In the genomic region with DNA sequence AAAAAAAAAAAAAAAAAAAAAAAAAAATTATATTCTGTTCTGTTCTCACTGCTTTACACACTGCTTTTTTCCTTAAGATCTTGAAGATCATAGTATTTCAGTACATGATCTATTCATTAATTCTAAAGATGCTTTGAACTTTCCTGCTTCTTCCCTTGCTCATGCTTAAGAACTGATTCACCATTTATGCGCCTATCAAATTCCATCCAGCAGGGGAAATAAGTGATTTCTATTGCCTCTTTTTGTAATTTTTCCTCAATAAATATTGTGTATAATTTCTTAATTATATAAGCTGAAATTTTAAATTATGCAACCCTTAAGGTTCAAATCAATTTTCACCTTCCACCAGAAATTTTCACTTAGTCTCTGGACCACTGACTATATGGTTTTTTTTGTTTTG, we compare ENCODE assay signal across 15 cellular contexts. TPM values are rescaled to one million over a fixed set of nuclear protein-coding genes. Genes with fewer than 3 reads are reported as not detected.
DNase-seq lines count a peak whose midpoint lies in the region; ATAC-seq and TF ChIP-seq lines count a peak whose summit lies in the region.
"Had no signal": no experiment of that assay in that cellular context is flagged by ENCODE, and none has a peak within 500 bp of the region (broad histone marks: within the 10 kb centered on the region; RNA-seq: fewer than 3 reads in every experiment).

No MANE protein-coding gene starts in this region.

- H3K79me2 ChIP-seq in PC-3 (ENCODE audit: low read length): peaks cover 58% of the 10 kb centered on the region

- H3K36me3 Mint-ChIP-seq in Caco-2 (ENCODE audit: insufficient read depth, unreplicated experiment): peaks cover 5% of the 10 kb centered on the region
- H3K36me3 Mint-ChIP-seq in endothelial cell (ENCODE audit: low read depth, unreplicated experiment): peaks cover 3% of the 10 kb centered on the region
- H3K36me3 Mint-ChIP-seq in natural killer cell: peaks cover 13% of the 10 kb centered on the region
- peaks cover 39% of the 10 kb centered on the region for H3K36me3 Mint-ChIP-seq in activated CD4-positive, alpha-beta memory T cell treated with anti-CD3 and anti-CD28 coated beads, Interleukin-2, amount 10 ng/mL, durations not matched to agents 7 days and 5 days (ENCODE audit: low read depth)

- H3K4me2 ChIP-seq in PC-3 (ENCODE audit: low read length): no peak overlapping the region
- H3K4me2 ChIP-seq: GM23338 had no signal

- no peaks in the 10 kb centered on the region for H3K27me3 Mint-ChIP-seq in Caco-2 (ENCODE audit: insufficient read depth, unreplicated experiment)
- no peaks in the 10 kb centered on the region for H3K27me3 Mint-ChIP-seq in endothelial cell (ENCODE audit: unreplicated experiment)
- H3K27me3 Mint-ChIP-seq in natural killer cell (ENCODE audit: low read depth in 2 of 2): no peaks in the 10 kb centered on the region
- H3K27me3 Mint-ChIP-seq in activated CD4-positive, alpha-beta memory T cell treated with anti-CD3 and anti-CD28 coated beads, Interleukin-2, amount 10 ng/mL, durations not matched to agents 7 days and 5 days: no peaks in the 10 kb centered on the region
- H3K27me3 Mint-ChIP-seq: activated CD4-positive, alpha-beta T cell treated with anti-CD3 and anti-CD28 coated beads, Interleukin-2, amount 10 ng/mL, durations not matched to agents 24 days and 14 days; brain; stimulated activated naive CD8-positive, alpha-beta T cell treated with anti-CD3 and anti-CD28 coated beads, Interleukin-15, amount 100 ng/mL, for 72 hours; T-helper 17 cell had no signal

- H3K27ac Mint-ChIP-seq in Caco-2 (ENCODE audit: unreplicated experiment) (no peak overlapping the region), endothelial cell (ENCODE audit: unreplicated experiment) (no peak overlapping the region), natural killer cell (peak overlapping the region; percentile 74 to 80)
- no peak overlapping the region for H3K27ac Mint-ChIP-seq in activated CD4-positive, alpha-beta memory T cell treated with anti-CD3 and anti-CD28 coated beads, Interleukin-2, amount 10 ng/mL, durations not matched to agents 7 days and 5 days
- H3K27ac Mint-ChIP-seq: activated CD4-positive, alpha-beta T cell treated with anti-CD3 and anti-CD28 coated beads, Interleukin-2, amount 10 ng/mL, durations not matched to agents 24 days and 14 days; brain; GM23338; stimulated activated naive CD8-positive, alpha-beta T cell treated with anti-CD3 and anti-CD28 coated beads, Interleukin-15, amount 100 ng/mL, for 72 hours; T-helper 17 cell had no signal

- 0 out of 2 replicates have a peak, but pooled peaks cover 5% of the 10 kb centered on the region for H4K20me1 ChIP-seq in PC-3 (ENCODE audit: low read length)

- intact Hi-C loops in Caco-2 (cut with micrococcal nuclease; ENCODE audit: unreplicated experiment) (no loop called here), PC-3 (cut with micrococcal nuclease) (no loop called here), natural killer cell (cut with micrococcal nuclease) (no loop called here)

- H2AFZ ChIP-seq in PC-3 (ENCODE audit: low read length): no peak overlapping the region
- H2AFZ ChIP-seq: GM23338 had no signal

- BruUV-seq in Caco-2 (replicated peaks; lab: Mats Ljungman, UMichigan) (no TSS peak), PC-3 (replicated peaks; lab: Mats Ljungman, UMichigan) (no TSS peak)

- H3K4me3 Mint-ChIP-seq in Caco-2 (ENCODE audit: unreplicated experiment) (no peak overlapping the region), endothelial cell (ENCODE audit: unreplicated experiment) (no peak overlapping the region), natural killer cell (peak overlapping the region; percentile 75)
- no peak overlapping the region for H3K4me3 Mint-ChIP-seq in activated CD4-positive, alpha-beta memory T cell treated with anti-CD3 and anti-CD28 coated beads, Interleukin-2, amount 10 ng/mL, durations not matched to agents 7 days and 5 days
- H3K4me3 Mint-ChIP-seq: activated CD4-positive, alpha-beta T cell treated with anti-CD3 and anti-CD28 coated beads, Interleukin-2, amount 10 ng/mL, durations not matched to agents 24 days and 14 days; brain; GM23338; T-helper 17 cell had no signal

- POLR2A ChIA-PET in Caco-2 (lab: Charles Lee): no interaction called here
- POLR2A ChIA-PET in PC-3 (lab: Charles Lee; ENCODE audit: unreplicated experiment): no interaction called here
- POLR2A ChIA-PET in activated CD4-positive, alpha-beta memory T cell treated with anti-CD3 and anti-CD28 coated beads, Interleukin-2, amount 10 ng/mL, durations not matched to agents 7 days and 5 days (lab: Charles Lee): interaction anchor here (1.0 to 1.3 kb wide), 5 partner anchors 8 to 85 kb away, joined by 3 to 7 read pairs (median 5); partner anchors contain the start of genes ARF4 and SLMAP

- DNase-seq in Caco-2 (no peak), PC-3 (peak; percentile 25), endothelial cell (ENCODE audit: low spot score) (no peak), natural killer cell (no peak), NOMO-1 treated with dmso at 0.1 percent for 144 hours (lab: John Stamatoyannopoulos, UW; ENCODE audit: unreplicated experiment) (no peak), SW 1271 (lab: John Stamatoyannopoulos, UW) (no peak), ecto neural progenitor cell (ENCODE audit: low spot score) (no peak)
- DNase-seq in activated CD4-positive, alpha-beta memory T cell treated with anti-CD3 and anti-CD28 coated beads, Interleukin-2, amount 10 ng/mL, durations not matched to agents 7 days and 5 days: no peak
- DNase-seq: activated CD4-positive, alpha-beta T cell treated with anti-CD3 and anti-CD28 coated beads, Interleukin-2, amount 10 ng/mL, durations not matched to agents 24 days and 14 days; NCI-H1105 treated with DMSO at 0.1 percent for 48 hours; NCI-H226; stimulated activated naive CD8-positive, alpha-beta T cell treated with anti-CD3 and anti-CD28 coated beads, Interleukin-15, amount 100 ng/mL, for 72 hours; T-helper 17 cell had no signal

- H3K9me3 ChIP-seq in Caco-2 (no peaks in the 10 kb centered on the region), PC-3 (ENCODE audit: low read length) (no peaks in the 10 kb centered on the region)

- H3K27ac ChIP-seq in PC-3 (ENCODE audit: low read length): no peak overlapping the region

- H3K9me2 ChIP-seq in PC-3 (replicated peaks; ENCODE audit: low read length): no peaks in the 10 kb centered on the region

- ATAC-seq in PC-3 (no peak), natural killer cell (no peak)
- ATAC-seq: GM23338; stimulated activated naive CD8-positive, alpha-beta T cell treated with anti-CD3 and anti-CD28 coated beads, Interleukin-15, amount 100 ng/mL, for 72 hours; T-helper 17 cell had no signal

- H3K4me3 ChIP-seq in Caco-2 (ENCODE audit: low read depth, low read length): no peak overlapping the region
- H3K4me3 ChIP-seq in PC-3 (ENCODE audit: low read length): no peak overlapping the region
- H3K4me3 ChIP-seq: GM23338 had no signal

- CTCF ChIA-PET in Caco-2 (lab: Charles Lee): no interaction called here
- CTCF ChIA-PET in PC-3 (lab: Charles Lee): no interaction called here
- CTCF ChIA-PET in activated CD4-positive, alpha-beta memory T cell treated with anti-CD3 and anti-CD28 coated beads, Interleukin-2, amount 10 ng/mL, durations not matched to agents 7 days and 5 days (lab: Charles Lee): no interaction called here

- peaks cover 11% of the 10 kb centered on the region for H3K4me1 Mint-ChIP-seq in Caco-2 (ENCODE audit: low read depth, unreplicated experiment)
- peaks cover 11% of the 10 kb centered on the region for H3K4me1 Mint-ChIP-seq in endothelial cell (ENCODE audit: unreplicated experiment)
- H3K4me1 Mint-ChIP-seq in natural killer cell: peaks cover 76 to 81% of the 10 kb centered on the region in 2 donors
- H3K4me1 Mint-ChIP-seq in activated CD4-positive, alpha-beta memory T cell treated with anti-CD3 and anti-CD28 coated beads, Interleukin-2, amount 10 ng/mL, durations not matched to agents 7 days and 5 days: peaks cover 51% of the 10 kb centered on the region
- H3K4me1 Mint-ChIP-seq: GM23338 had no signal

- 0 out of 2 replicates have a peak, but pooled peaks cover 1% of the 10 kb centered on the region for H3K36me3 ChIP-seq in Caco-2 (ENCODE audit: control insufficient read depth, insufficient read depth, low read length)
- H3K36me3 ChIP-seq in PC-3 (ENCODE audit: low read depth, low read length): 0 out of 2 replicates have a peak, but pooled peaks cover 10% of the 10 kb centered on the region

- H3K4me1 ChIP-seq in Caco-2 (peaks cover 11% of the 10 kb centered on the region), PC-3 (ENCODE audit: insufficient read depth, low read length) (no peaks in the 10 kb centered on the region)

- TF ChIP-seq CTCF in Caco-2 (IDR thresholded peaks at IDR 0.05; ENCODE audit: insufficient read depth in 1 of 2, low read depth in 1 of 2, low read length in 1 of 2, severe bottlenecking in 1 of 2, unreplicated experiment in 1 of 2) (peak; percentile 20 to 35), PC-3 (conservative IDR thresholded peaks at IDR 0.05; ENCODE audit: low read depth, low read length) (peak; percentile 35; the same call in 1 of the 2 replicates), endothelial cell (IDR thresholded peaks at IDR 0.05; ENCODE audit: unreplicated experiment) (peak; percentile 47), natural killer cell (IDR thresholded peaks at IDR 0.05) (no peak)

- H3K9me3 Mint-ChIP-seq in Caco-2 (ENCODE audit: unreplicated experiment): no peaks in the 10 kb centered on the region
- no peaks in the 10 kb centered on the region for H3K9me3 Mint-ChIP-seq in endothelial cell (ENCODE audit: unreplicated experiment)
- H3K9me3 Mint-ChIP-seq in natural killer cell: no peaks in the 10 kb centered on the region
- no peaks in the 10 kb centered on the region for H3K9me3 Mint-ChIP-seq in activated CD4-positive, alpha-beta memory T cell treated with anti-CD3 and anti-CD28 coated beads, Interleukin-2, amount 10 ng/mL, durations not matched to agents 7 days and 5 days
- H3K9me3 Mint-ChIP-seq: activated CD4-positive, alpha-beta T cell treated with anti-CD3 and anti-CD28 coated beads, Interleukin-2, amount 10 ng/mL, durations not matched to agents 24 days and 14 days; brain; GM23338; stimulated activated naive CD8-positive, alpha-beta T cell treated with anti-CD3 and anti-CD28 coated beads, Interleukin-15, amount 100 ng/mL, for 72 hours had no signal

- H3K27me3 ChIP-seq in Caco-2 (replicated peaks; ENCODE audit: control insufficient read depth, insufficient read depth, low read length) (no peaks in the 10 kb centered on the region), PC-3 (ENCODE audit: low read length) (no peaks in the 10 kb centered on the region)

- no peaks in the 10 kb centered on the region for H3F3A ChIP-seq in PC-3 (ENCODE audit: low read length, unreplicated experiment)

- H3K9ac ChIP-seq in PC-3 (ENCODE audit: low read length): no peak overlapping the region

RNA-seq across cellular contexts. Expression of gene DENND6A, which starts 10.6 kb away (rescaled TPM):
- total RNA-seq in Caco-2 (2022) (20.6 and 21.8 TPM in 2 replicates), PC-3 (2014; rRNA removed) (16.9 and 17.6 TPM in 2 replicates), endothelial cell (ENCODE audit: unreplicated experiment) (25.3 TPM), natural killer cell (10 to 100 TPM; 54.5 to 69.8 (median 57.1) TPM)
- total RNA-seq in activated CD4-positive, alpha-beta memory T cell treated with anti-CD3 and anti-CD28 coated beads, Interleukin-2, amount 10 ng/mL, durations not matched to agents 7 days and 5 days: 10 to 100 TPM; 28.5 to 29.6 TPM

Comparison
In these comparisons a context has a peak if more than half of its experiments do, and no peak if none do; other contexts are left out.
1. H3K27ac Mint-ChIP-seq: peak in natural killer cell (2 of 2); none in Caco-2 (single experiment), endothelial cell (single experiment) and activated CD4-positive, alpha-beta memory T cell treated with anti-CD3 and anti-CD28 coated beads, Interleukin-2, amount 10 ng/mL, durations not matched to agents 7 days and 5 days (single experiment).